ENCODE assay signal across 1 cellular context in genomic region chr17:38922538-38923291, GRCh38.
TF ChIP-seq lines count a peak whose summit lies in the region.

No MANE protein-coding gene starts in this region.

TF ChIP-seq in H1, 55 proteins besides CTCF, POLR2A, EP300 and RAD21:
- no peak for TF ChIP-seq FOSL1 (IDR thresholded peaks at IDR 0.05; ENCODE audit: insufficient read depth, low read depth, low read length)
- TF ChIP-seq MAX (IDR thresholded peaks at IDR 0.05), result no peak
- TF ChIP-seq TEAD4 (IDR thresholded peaks at IDR 0.05; ENCODE audit: low read depth, low read length), result 0 out of 2 replicates have a peak, but pooled peaks have one; percentile 34
- no peak for TF ChIP-seq GABPA (IDR thresholded peaks at IDR 0.05; ENCODE audit: borderline replicate concordance, insufficient read depth, low read length)
- TF ChIP-seq, protein P1, sequence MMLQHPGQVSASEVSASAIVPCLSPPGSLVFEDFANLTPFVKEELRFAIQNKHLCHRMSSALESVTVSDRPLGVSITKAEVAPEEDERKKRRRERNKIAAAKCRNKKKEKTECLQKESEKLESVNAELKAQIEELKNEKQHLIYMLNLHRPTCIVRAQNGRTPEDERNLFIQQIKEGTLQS (IDR thresholded peaks at IDR 0.05; ENCODE audit: insufficient read depth, low read depth, low read length), result no peak
- TF ChIP-seq CHD1 (IDR thresholded peaks at IDR 0.05; ENCODE audit: low read depth, low read length), result no peak
- TF ChIP-seq TCF12 (IDR thresholded peaks at IDR 0.05; ENCODE audit: low read depth, low read length), result peak; percentile 59; the same call in 1 of the 2 replicates
- peak; percentile 80 to 87; a peak in 2 of 4 replicates for TF ChIP-seq SIN3A (conservative IDR thresholded peaks at IDR 0.05 in 1 of 2, IDR thresholded peaks at IDR 0.05 in 1 of 2; ENCODE audit: low read depth in 1 of 2, low read length in 2 of 2)
- TF ChIP-seq KDM5A (IDR thresholded peaks at IDR 0.05; ENCODE audit: low read length), result no peak
